Comparison of ENCODE assay signal across 8 cellular contexts in genomic region chr1:143884932-143885574, GRCh38.
DNase-seq lines count a peak whose midpoint lies in the region; ATAC-seq and TF ChIP-seq lines count a peak whose summit lies in the region.
"Not testable (repeated sequence)": the region's sequence is repeated elsewhere in the genome, so short reads cannot be mapped to it uniquely, and the experiment has no call there.

No MANE protein-coding gene starts in this region.

- not testable (repeated sequence) for H3K9me3 Mint-ChIP-seq in activated CD8-positive, alpha-beta T cell treated with anti-CD3 and anti-CD28 coated beads for 36 hours

- ATAC-seq in GM19023 (IDR thresholded peaks at IDR 0.05; ENCODE audit: unreplicated experiment) (peak; percentile 91), HG02981 (IDR thresholded peaks at IDR 0.05; ENCODE audit: unreplicated experiment) (peak; percentile 92)
- peak; percentile 92 for ATAC-seq in activated CD8-positive, alpha-beta T cell treated with anti-CD3 and anti-CD28 coated beads for 36 hours

- POLR2A ChIA-PET in AG04449 (lab: Yijun Ruan, JAX); activated CD8-positive, alpha-beta T cell treated with anti-CD3 and anti-CD28 coated beads for 36 hours (lab: Charles Lee): not testable (repeated sequence)

- TF ChIP-seq CTCF in AG04449 (IDR thresholded peaks at IDR 0.05; ENCODE audit: insufficient read depth, low read length, missing control alignments), result peak; percentile 44
- TF ChIP-seq CTCF in activated CD8-positive, alpha-beta T cell treated with anti-CD3 and anti-CD28 coated beads for 36 hours (IDR thresholded peaks at IDR 0.05), result peak; percentile 42
- TF ChIP-seq CTCF in colonic mucosa (IDR thresholded peaks at IDR 0.05), result not testable (repeated sequence)
- peak; percentile 35 for TF ChIP-seq CTCF in liver (IDR thresholded peaks at IDR 0.05; ENCODE audit: low read depth, low read length, missing input control)

- not testable (repeated sequence) for H3K27ac ChIP-seq in colonic mucosa; liver (ENCODE audit: low read depth in 1 of 2, low read length in 2 of 2)

- not testable (repeated sequence) for H3K36me3 Mint-ChIP-seq in activated CD8-positive, alpha-beta T cell treated with anti-CD3 and anti-CD28 coated beads for 36 hours (ENCODE audit: low read depth)

- intact Hi-C loops in activated CD8-positive, alpha-beta T cell treated with anti-CD3 and anti-CD28 coated beads for 36 hours (cut with micrococcal nuclease); colonic mucosa (cut with DNase I): not testable (repeated sequence)

- H3K9ac ChIP-seq in colonic mucosa (ENCODE audit: low read depth in 2 of 2, low read length in 2 of 2); liver (ENCODE audit: low read depth in 1 of 2, low read length in 2 of 2): not testable (repeated sequence)

- H3K4me3 Mint-ChIP-seq in activated CD8-positive, alpha-beta T cell treated with anti-CD3 and anti-CD28 coated beads for 36 hours, result not testable (repeated sequence)

- TF ChIP-seq RAD21 in liver (IDR thresholded peaks at IDR 0.05), result peak in 1 of 2 donors; percentile 34

- not testable (repeated sequence) for H3K27ac Mint-ChIP-seq in activated CD8-positive, alpha-beta T cell treated with anti-CD3 and anti-CD28 coated beads for 36 hours

- not testable (repeated sequence) for DNase-seq in AG04449 (ENCODE audit: low read depth, low spot score)
- DNase-seq in NCI-H345 (lab: John Stamatoyannopoulos, UW) (peak; percentile 48), colonic mucosa (peak; percentile 59)
- peak; percentile 77 for DNase-seq in activated CD8-positive, alpha-beta T cell treated with anti-CD3 and anti-CD28 coated beads for 36 hours
- peak; percentile 51 for DNase-seq in stimulated activated CD4-positive, alpha-beta T cell treated with anti-CD3 and anti-CD28 coated beads, Interleukin-2, amount 100 ng/mL, for 4 hours (ENCODE audit: low read depth)

- H3K4me1 Mint-ChIP-seq in activated CD8-positive, alpha-beta T cell treated with anti-CD3 and anti-CD28 coated beads for 36 hours (ENCODE audit: low read depth), result not testable (repeated sequence)

- CTCF ChIA-PET in AG04449 (lab: Yijun Ruan, JAX); activated CD8-positive, alpha-beta T cell treated with anti-CD3 and anti-CD28 coated beads for 36 hours (lab: Charles Lee): not testable (repeated sequence)

- 2% methylated on average over 24 of the region's 53 CpGs for WGBS in liver

- not testable (repeated sequence) for H3K4me3 ChIP-seq in AG04449 (ENCODE audit: low read depth, low read length); colonic mucosa; liver (ENCODE audit: low read depth in 1 of 3, low read length in 3 of 3)

- not testable (repeated sequence) for H3K27me3 Mint-ChIP-seq in activated CD8-positive, alpha-beta T cell treated with anti-CD3 and anti-CD28 coated beads for 36 hours

- not testable (repeated sequence) for H3K36me3 ChIP-seq in colonic mucosa; liver (ENCODE audit: control insufficient read depth in 4 of 4, insufficient read depth in 3 of 4, low read depth in 1 of 4, low read length in 3 of 4)

- not testable (repeated sequence) for H3K4me1 ChIP-seq in colonic mucosa; liver (ENCODE audit: control insufficient read depth in 4 of 4, insufficient read depth in 4 of 4, low read length in 3 of 4)

- not testable (repeated sequence) for H3K9me3 ChIP-seq in colonic mucosa; liver (ENCODE audit: control insufficient read depth in 4 of 4, low read length in 3 of 4)

- H3K27me3 ChIP-seq in colonic mucosa; liver (ENCODE audit: control insufficient read depth in 4 of 4, insufficient read depth in 4 of 4, low read length in 3 of 4): not testable (repeated sequence)
